ENCODE assay signal across 14 cellular contexts in genomic region chr10:131174211-131174565, GRCh38.
"Had no signal": no experiment of that assay in that cellular context is flagged by ENCODE, and none has a peak within 500 bp of the region (broad histone marks: within the 10 kb centered on the region; RNA-seq: fewer than 3 reads in every experiment).

No MANE protein-coding gene starts in this region.

- H3K36me3 ChIP-seq: breast epithelium, colonic mucosa, left lung, tibial nerve had no signal

- H3K4me1 ChIP-seq: breast epithelium, colonic mucosa, left lung, psoas muscle had no signal

- H3K27me3 ChIP-seq: colonic mucosa, tibial nerve had no signal

- H3K27ac ChIP-seq: breast epithelium, colonic mucosa, left lung, psoas muscle, skin epidermis, tibial nerve had no signal

- H3K4me3 ChIP-seq: breast epithelium, colonic mucosa, left lung, psoas muscle, skin epidermis, tibial nerve had no signal

- H3K9me3 ChIP-seq: breast epithelium, colonic mucosa, psoas muscle, tibial nerve had no signal

- DNase-seq: activated CD4-positive, alpha-beta T cell treated with anti-CD3 and anti-CD28 coated beads, Interleukin-2, amount 10 ng/mL, durations not matched to agents 7 days and 5 days; activated naive CD4-positive, alpha-beta T cell treated with anti-CD3 and anti-CD28 coated beads for 36 hours; activated naive CD8-positive, alpha-beta T cell treated with anti-CD3 and anti-CD28 coated beads, Interleukin-2, amount 10 ng/mL, durations not matched to agents 7 days and 5 days; activated T-cell treated with anti-CD3 and anti-CD28 coated beads, Interleukin-2, amount 50 U/mL, for 1 hour; amniotic stem cell; colonic mucosa; foreskin melanocyte; left lung; psoas muscle; stimulated activated CD4-positive, alpha-beta T cell treated with anti-CD3 and anti-CD28 coated beads, Interleukin-2, amount 100 ng/mL, for 24 hours; stimulated activated naive CD8-positive, alpha-beta T cell treated with anti-CD3 and anti-CD28 coated beads, Interleukin-15, amount 100 ng/mL, for 72 hours had no signal
